ENCODE assay signal across 26 cellular contexts in the genomic region with DNA sequence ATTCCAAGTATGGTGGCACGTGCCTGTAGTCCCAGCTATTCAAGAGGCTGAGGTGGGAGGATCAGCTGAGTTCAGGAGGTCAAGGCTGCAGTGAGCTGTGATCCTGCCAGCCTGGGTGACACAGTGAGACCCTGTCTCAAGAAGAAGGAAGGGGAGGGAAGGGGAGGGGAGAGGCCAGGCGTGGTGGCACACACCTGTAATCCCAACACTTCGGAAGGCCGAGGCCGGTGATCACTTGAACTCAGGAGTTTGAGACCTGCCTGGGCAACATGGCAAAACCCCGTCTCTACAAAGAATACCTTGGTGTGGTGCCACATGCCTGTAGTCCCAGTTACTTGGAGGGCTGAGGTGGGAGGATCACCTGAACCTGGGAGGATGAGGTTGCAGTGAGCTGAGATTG.
"Had no signal": no experiment of that assay in that cellular context is flagged by ENCODE, and none has a peak within 500 bp of the region (broad histone marks: within the 10 kb centered on the region; RNA-seq: fewer than 3 reads in every experiment).

No MANE protein-coding gene starts in this region.

- H3K9me3 Mint-ChIP-seq: immature natural killer cell, memory B cell had no signal

- H3K27ac ChIP-seq: coronary artery, dorsolateral prefrontal cortex, esophagus muscularis mucosa, foreskin keratinocyte, gastroesophageal sphincter, heart left ventricle, hepatocyte, left lung had no signal

- H3K9me3 ChIP-seq: esophagus muscularis mucosa, gastroesophageal sphincter, heart left ventricle, left lung had no signal

- H3K36me3 ChIP-seq: esophagus muscularis mucosa, gastroesophageal sphincter, heart left ventricle, left lung had no signal

- H3K4me1 ChIP-seq: esophagus muscularis mucosa, foreskin keratinocyte, gastroesophageal sphincter, heart left ventricle, left lung had no signal

- H3K4me3 Mint-ChIP-seq: immature natural killer cell, memory B cell had no signal

- ATAC-seq: foreskin keratinocyte, gastroesophageal sphincter, heart left ventricle, left colon, left lung, left ventricle myocardium superior had no signal

- H3K4me1 Mint-ChIP-seq: immature natural killer cell, memory B cell had no signal

- FAIRE-seq: colon, endothelial cell of umbilical vein, frontal cortex, kidney had no signal

- DNase-seq: dermis blood vessel endothelial cell; dorsolateral prefrontal cortex; effector CD4-positive, alpha-beta T cell; effector memory CD4-positive, alpha-beta T cell; foreskin keratinocyte; hypothalamus; immature natural killer cell; islet precursor cell; kidney; kidney glomerular epithelial cell; left ventricle myocardium superior; mammary epithelial cell; mesendoderm; midbrain had no signal

- H3K27ac Mint-ChIP-seq: immature natural killer cell, memory B cell had no signal

- H3K4me3 ChIP-seq: coronary artery, dorsolateral prefrontal cortex, esophagus muscularis mucosa, gastroesophageal sphincter, heart left ventricle, hepatocyte, left lung, lung had no signal

- H3K27me3 ChIP-seq: foreskin keratinocyte, hepatocyte, left lung had no signal

- H3K36me3 Mint-ChIP-seq: immature natural killer cell, memory B cell had no signal
